In genomic region chr11:16737860-16738197, GRCh38 we compare ENCODE assay signal across 9 cellular contexts. TPM values are rescaled to one million over a fixed set of nuclear protein-coding genes. Genes with fewer than 3 reads are reported as not detected.
DNase-seq lines count a peak whose midpoint lies in the region; ATAC-seq, FAIRE-seq and TF ChIP-seq lines count a peak whose summit lies in the region.
"Had no signal": no experiment of that assay in that cellular context is flagged by ENCODE, and none has a peak within 500 bp of the region (broad histone marks: within the 10 kb centered on the region; RNA-seq: fewer than 3 reads in every experiment).

No MANE protein-coding gene starts in this region.

- no peaks in the 10 kb centered on the region for H3K27me3 ChIP-seq in tibial nerve

- peak overlapping the region; percentile 68 to 86 (median 76) for H3K4me3 ChIP-seq in tibial nerve

- H3K36me3 Mint-ChIP-seq in activated CD8-positive, alpha-beta T cell treated with anti-CD3 and anti-CD28 coated beads for 36 hours (ENCODE audit: low read depth) = peaks cover 8% of the 10 kb centered on the region

- CTCF ChIA-PET in activated CD8-positive, alpha-beta T cell treated with anti-CD3 and anti-CD28 coated beads for 36 hours (lab: Charles Lee) = interaction anchor here (0.7 to 1.4 kb wide), 3 partner anchors 49 to 1731 kb away, joined by 3 to 5 read pairs (median 4); no protein-coding TSS in a partner anchor

- H3K4me3 Mint-ChIP-seq in activated CD8-positive, alpha-beta T cell treated with anti-CD3 and anti-CD28 coated beads for 36 hours = no peak overlapping the region

- no peak overlapping the region for H3K27ac Mint-ChIP-seq in activated CD8-positive, alpha-beta T cell treated with anti-CD3 and anti-CD28 coated beads for 36 hours
- H3K27ac Mint-ChIP-seq: dendritic cell treated with granulocyte-macrophage colony-stimulating factor and Interleukin-4, amounts not matched to agents 40 ng/mL and 50 ng/mL, for 4 days had no signal

- H3K4me1 Mint-ChIP-seq in activated CD8-positive, alpha-beta T cell treated with anti-CD3 and anti-CD28 coated beads for 36 hours (ENCODE audit: low read depth) = peaks cover 24% of the 10 kb centered on the region

- H3K27ac ChIP-seq in tibial nerve = peak overlapping the region; percentile 79 to 96 (median 95)

- TF ChIP-seq EP300 in tibial nerve (IDR thresholded peaks at IDR 0.05) = no peak

- no peaks in the 10 kb centered on the region for H3K9me3 ChIP-seq in tibial nerve

- peaks cover under 1% of the 10 kb centered on the region for H3K9me3 Mint-ChIP-seq in activated CD8-positive, alpha-beta T cell treated with anti-CD3 and anti-CD28 coated beads for 36 hours
- H3K9me3 Mint-ChIP-seq: dendritic cell treated with granulocyte-macrophage colony-stimulating factor and Interleukin-4, amounts not matched to agents 40 ng/mL and 50 ng/mL, for 4 days had no signal

- WGBS in tibial nerve, 2 donors = 1% methylated on average over 6 of the region's 6 CpGs

- TF ChIP-seq POLR2A in tibial nerve (IDR thresholded peaks at IDR 0.05) = no peak

- DNase-seq in NCI-H345 treated with DMSO at 0.1 percent for 48 hours (lab: John Stamatoyannopoulos, UW; ENCODE audit: unreplicated experiment) (peak; percentile 77), NCI-H345 (lab: John Stamatoyannopoulos, UW) (no peak), tibial nerve (ENCODE audit: low spot score in 2 of 2) (peak in 1 of 2 donors; percentile 23), hepatic stellate cell (ENCODE audit: low spot score) (no peak)
- DNase-seq in activated CD8-positive, alpha-beta T cell treated with anti-CD3 and anti-CD28 coated beads for 36 hours = no peak

- no peaks in the 10 kb centered on the region for H3K27me3 Mint-ChIP-seq in activated CD8-positive, alpha-beta T cell treated with anti-CD3 and anti-CD28 coated beads for 36 hours

- ATAC-seq in HG03064 (IDR thresholded peaks at IDR 0.05; ENCODE audit: low read depth, unreplicated experiment) = peak; percentile 4
- ATAC-seq in activated CD8-positive, alpha-beta T cell treated with anti-CD3 and anti-CD28 coated beads for 36 hours = peak; percentile 3
- no peak for ATAC-seq in HG03565 (IDR thresholded peaks at IDR 0.05; ENCODE audit: unreplicated experiment)

- H3K36me3 ChIP-seq in tibial nerve = peaks cover 0 to 7% (median 0%) of the 10 kb centered on the region in 3 donors

- H3K4me1 ChIP-seq in tibial nerve = peaks cover 0 to 40% (median 24%) of the 10 kb centered on the region in 4 donors

- intact Hi-C loops in activated CD8-positive, alpha-beta T cell treated with anti-CD3 and anti-CD28 coated beads for 36 hours (cut with micrococcal nuclease) = no loop called here

- POLR2A ChIA-PET in activated CD8-positive, alpha-beta T cell treated with anti-CD3 and anti-CD28 coated beads for 36 hours (lab: Charles Lee) = interaction anchor here (0.5 to 2.5 kb wide), 9 partner anchors 8 to 340 kb away, joined by 3 to 22 read pairs (median 4); no protein-coding TSS in a partner anchor

- no peak for TF ChIP-seq CTCF in activated CD8-positive, alpha-beta T cell treated with anti-CD3 and anti-CD28 coated beads for 36 hours (IDR thresholded peaks at IDR 0.05)
- no peak for TF ChIP-seq CTCF in tibial nerve (IDR thresholded peaks at IDR 0.05)

- peak; percentile 17 for FAIRE-seq in islet of Langerhans (lab: Jason Lieb, UNC)

RNA-seq across cellular contexts. Expression of gene C11orf58, which starts 0.6 kb away (rescaled TPM):
- 100 to 1,000 TPM; 114 to 133 TPM for total RNA-seq in activated CD8-positive, alpha-beta T cell treated with anti-CD3 and anti-CD28 coated beads for 36 hours
- total RNA-seq in tibial nerve = 100 to 1,000 TPM; 136 to 170 (median 144) TPM
